27 cellular contexts compared by ENCODE assay signal in the genomic region with DNA sequence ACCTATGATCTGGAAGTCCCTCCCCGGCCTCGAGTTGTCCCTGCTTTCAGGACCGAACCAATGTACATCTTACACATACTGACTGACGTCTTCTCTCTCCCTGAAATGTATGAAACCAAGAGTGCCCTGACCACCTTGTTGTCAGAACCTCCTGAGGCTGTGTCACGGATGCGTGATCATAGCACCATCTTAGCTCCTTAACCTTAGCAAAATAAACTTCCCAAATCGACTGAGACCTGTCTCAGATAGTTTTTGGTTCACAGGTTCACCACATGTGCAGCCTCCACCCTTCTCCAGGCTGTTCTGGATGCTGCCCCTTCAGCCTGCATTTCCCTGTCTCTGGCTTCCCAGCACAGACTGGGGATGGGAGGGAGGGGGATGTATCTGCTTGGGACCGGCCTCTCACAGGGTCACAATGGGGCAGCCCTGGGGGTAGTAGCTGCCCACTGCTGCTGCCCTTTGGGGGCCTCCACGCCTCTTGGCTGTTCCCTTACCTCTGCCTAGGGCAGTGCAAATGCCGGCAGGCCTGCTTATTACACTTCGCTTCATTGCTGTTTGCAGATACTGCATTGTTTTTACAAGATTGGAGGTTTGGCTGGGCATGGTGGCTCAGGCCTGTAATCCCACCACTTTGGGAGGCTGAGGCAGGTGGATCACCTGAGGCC.
"Had no signal": no experiment of that assay in that cellular context is flagged by ENCODE, and none has a peak within 500 bp of the region (broad histone marks: within the 10 kb centered on the region; RNA-seq: fewer than 3 reads in every experiment).

No MANE protein-coding gene starts in this region.

- H3K4me3 Mint-ChIP-seq: immature natural killer cell; naive thymus-derived CD8-positive, alpha-beta T cell; nephron; neural crest cell; stimulated activated naive B cell treated with anti-CD40 and anti-IgM and Interleukin-4, amounts not matched to agents 10 μg/mL and 1 μg/mL and 100 μg/mL, for 72 hours had no signal

- H3K27ac Mint-ChIP-seq: nephron; progenitor cell of endocrine pancreas; stimulated activated naive B cell treated with anti-CD40 and anti-IgM and Interleukin-4, amounts not matched to agents 10 μg/mL and 1 μg/mL and 100 μg/mL, for 72 hours had no signal

- H3K27me3 Mint-ChIP-seq: naive thymus-derived CD8-positive, alpha-beta T cell; stimulated activated naive B cell treated with anti-CD40 and anti-IgM and Interleukin-4, amounts not matched to agents 10 μg/mL and 1 μg/mL and 100 μg/mL, for 72 hours had no signal

- H3K4me2 ChIP-seq: smooth muscle cell had no signal

- H3K4me1 ChIP-seq: parathyroid adenoma, right lobe of liver, stomach, testis, tibial artery, uterus had no signal

- H3K4me3 ChIP-seq: left lung, lower lobe of right lung, right atrium auricular region, right lobe of liver, smooth muscle cell, stomach, testis, tibial artery, uterus had no signal

- DNase-seq: hypothalamus; immature natural killer cell; kidney; left colon; lower lobe of right lung; mammary epithelial cell; mesenchymal stem cell; naive thymus-derived CD8-positive, alpha-beta T cell; right lobe of liver; stimulated activated CD4-positive, alpha-beta T cell treated with anti-CD3 and anti-CD28 coated beads, Interleukin-12 subunit alpha, Interleukin-12 subunit beta, amount 100 ng/mL, for 4 hours; stimulated activated CD4-positive, alpha-beta T cell treated with anti-CD3 and anti-CD28 coated beads, Interleukin-15, amount 100 ng/mL, for 24 hours; stimulated activated CD4-positive, alpha-beta T cell treated with anti-CD3 and anti-CD28 coated beads, Interleukin-2, amount 100 ng/mL, for 24 hours; stimulated activated CD4-positive, alpha-beta T cell treated with anti-CD3 and anti-CD28 coated beads, Interleukin-4, amount 100 ng/mL, for 1 hour; stimulated activated naive B cell treated with anti-CD40 and anti-IgM and Interleukin-4, amounts not matched to agents 10 μg/mL and 1 μg/mL and 100 μg/mL, for 72 hours; stimulated activated naive CD8-positive, alpha-beta T cell treated with anti-CD3 and anti-CD28 coated beads, Interleukin-15, Interleukin-2, amounts not matched to agents 100 U/mL and 50 U/mL, for 24 hours; stomach; testis; tibial artery; trophoblast cell; uterus had no signal

- H3K9me3 Mint-ChIP-seq: immature natural killer cell; naive thymus-derived CD8-positive, alpha-beta T cell; nephron; neural crest cell; stimulated activated naive B cell treated with anti-CD40 and anti-IgM and Interleukin-4, amounts not matched to agents 10 μg/mL and 1 μg/mL and 100 μg/mL, for 72 hours had no signal

- H3K27me3 ChIP-seq: left lung, right atrium auricular region, right lobe of liver, stomach, testis, tibial artery, uterus had no signal

- H2AFZ ChIP-seq: parathyroid adenoma had no signal

- H3K9ac ChIP-seq: parathyroid adenoma had no signal

- H3K27ac ChIP-seq: left lung, lower lobe of right lung, parathyroid adenoma, right atrium auricular region, right lobe of liver, testis, tibial artery, uterus had no signal

- H3K9me3 ChIP-seq: left lung, lower lobe of right lung, right atrium auricular region, right lobe of liver, stomach, testis, tibial artery, uterus had no signal

- H3K4me1 Mint-ChIP-seq: immature natural killer cell; nephron; neural crest cell; stimulated activated naive B cell treated with anti-CD40 and anti-IgM and Interleukin-4, amounts not matched to agents 10 μg/mL and 1 μg/mL and 100 μg/mL, for 72 hours had no signal

- H3K36me3 Mint-ChIP-seq: immature natural killer cell; naive thymus-derived CD8-positive, alpha-beta T cell; stimulated activated naive B cell treated with anti-CD40 and anti-IgM and Interleukin-4, amounts not matched to agents 10 μg/mL and 1 μg/mL and 100 μg/mL, for 72 hours had no signal

- H3K36me3 ChIP-seq: left lung, lower lobe of right lung, right atrium auricular region, right lobe of liver, stomach, tibial artery, uterus had no signal
